Comparison of ENCODE assay signal across 12 cellular contexts in genomic region chr20:32007787-32008616, GRCh38. TPM values are rescaled to one million over a fixed set of nuclear protein-coding genes. Genes with fewer than 3 reads are reported as not detected.
DNase-seq lines count a peak whose midpoint lies in the region; ATAC-seq and TF ChIP-seq lines count a peak whose summit lies in the region.
"Had no signal": no experiment of that assay in that cellular context is flagged by ENCODE, and none has a peak within 500 bp of the region (broad histone marks: within the 10 kb centered on the region; RNA-seq: fewer than 3 reads in every experiment).

No MANE protein-coding gene starts in this region.

- TF ChIP-seq CTCF in HEK293 (tag by site-specific recombination; IDR thresholded peaks at IDR 0.05), result no peak
- no peak for TF ChIP-seq CTCF in SK-N-SH (IDR thresholded peaks at IDR 0.05)
- no peak for TF ChIP-seq CTCF in heart left ventricle (IDR thresholded peaks at IDR 0.05)
- no peak for TF ChIP-seq CTCF in type B pancreatic cell (conservative IDR thresholded peaks at IDR 0.05)
- no peak for TF ChIP-seq CTCF in mammary epithelial cell (conservative IDR thresholded peaks at IDR 0.05 in 1 of 2, IDR thresholded peaks at IDR 0.05 in 1 of 2; ENCODE audit: extremely low read depth in 1 of 2, insufficient read depth in 1 of 2, low read depth in 1 of 2, low read length in 2 of 2)

- no peaks in the 10 kb centered on the region for H3F3A ChIP-seq in SK-N-SH (replicated peaks; ENCODE audit: insufficient read depth)

- TF ChIP-seq POLR2A in heart left ventricle (IDR thresholded peaks at IDR 0.05), result peak in 1 of 2 donors; percentile 41

- peaks cover 57% of the 10 kb centered on the region for H3K27me3 Mint-ChIP-seq in type B pancreatic cell

- H3K4me2 ChIP-seq in SK-N-SH (no peak overlapping the region; the same call in 1 of the 2 replicates), mammary epithelial cell (ENCODE audit: insufficient read depth, low read depth, low read length) (no peak overlapping the region)

- no TSS peak for BruUV-seq in mammary epithelial cell (replicated peaks; lab: Mats Ljungman, UMichigan)

- no peak for TF ChIP-seq EP300 in SK-N-SH (IDR thresholded peaks at IDR 0.05; ENCODE audit: borderline replicate concordance in 1 of 2, low read depth in 1 of 2, low read length in 1 of 2)

- WGBS in SK-N-SH (ENCODE audit: low lambda C conversion rate), result 65% methylated on average over 10 of the region's 10 CpGs
- WGBS in heart left ventricle, 4 donors, result 23 to 39% (median 33%) methylated on average over 9 to 10 of the region's 10 CpGs
- WGBS in mammary epithelial cell (ENCODE audit: low coverage, missing lambda C conversion rate), result 67% methylated on average over 10 of the region's 10 CpGs

- no peak overlapping the region for H3K4me3 ChIP-seq in HEK293 (ENCODE audit: low read depth, low read length)
- no peak overlapping the region for H3K4me3 ChIP-seq in SK-N-SH (ENCODE audit: low read depth in 2 of 2, low read length in 1 of 2)
- peak overlapping the region in 4 of 12 donors; percentile 2 to 20 (median 10) for H3K4me3 ChIP-seq in heart left ventricle
- H3K4me3 ChIP-seq in mammary epithelial cell (replicated peaks in 1 of 3; ENCODE audit: insufficient read depth in 1 of 3, low read depth in 2 of 3, low read length in 3 of 3), result no peak overlapping the region

- CTCF ChIA-PET in HEK293 (lab: Yijun Ruan, JAX) (interaction anchor here (0.7 to 1.6 kb wide), 4 partner anchors 10 to 445 kb away, joined by 3 to 8 read pairs (median 4); no protein-coding TSS in a partner anchor), SK-N-SH (lab: Yijun Ruan, JAX) (interaction anchor here (1.1 to 1.7 kb wide), 5 partner anchors 12 to 174 kb away, joined by 3 to 7 read pairs (median 4); no protein-coding TSS in a partner anchor), mammary epithelial cell (lab: Charles Lee; ENCODE audit: low non-redundant PET) (no interaction called here)

- no peak overlapping the region for H3K27ac Mint-ChIP-seq in type B pancreatic cell
- H3K27ac Mint-ChIP-seq: activated T-helper 2 cell treated with anti-CD3 and anti-CD28 coated beads, Interferon-gamma antibody, Interleukin-2, Interleukin-4, amounts not matched to agents 10 μg/mL and 5 μg/mL and 100 μg/mL, durations not matched to agents 14 hours and 24 hours and 36 hours; nephron progenitor cell had no signal

- H3K9me3 ChIP-seq in HEK293 (ENCODE audit: control insufficient read depth, insufficient read depth, low read depth, low read length) (no peaks in the 10 kb centered on the region), SK-N-SH (no peaks in the 10 kb centered on the region), heart left ventricle (no peaks in the 10 kb centered on the region), mammary epithelial cell (replicated peaks; ENCODE audit: insufficient read depth, low read length) (no peaks in the 10 kb centered on the region)

- intact Hi-C loops in heart left ventricle (cut with DNase I), result no loop called here
- intact Hi-C loops in mammary epithelial cell (cut with micrococcal nuclease), result no loop called here

- POLR2A ChIA-PET in HEK293 (lab: Yijun Ruan, JAX) (no interaction called here), SK-N-SH (lab: Yijun Ruan, JAX) (interaction anchor here (0.7 kb wide), 1 partner anchor 10 kb away, joined by 3 read pairs; no protein-coding TSS in a partner anchor)

- H3K9ac ChIP-seq in SK-N-SH (no peak overlapping the region), mammary epithelial cell (ENCODE audit: insufficient read depth, low read length) (no peak overlapping the region)

- in situ Hi-C loops in mammary epithelial cell (cut with MboI; ENCODE audit: low sequenced_read_pairs in 2 of 2), result no loop called here

- DNase-seq in SK-N-SH, result no peak
- peak; percentile 77 to 88 (median 80) for DNase-seq in heart left ventricle
- peak; percentile 51 for DNase-seq in pulmonary artery endothelial cell (ENCODE audit: low read depth, low spot score)
- no peak for DNase-seq in type B pancreatic cell (ENCODE audit: extremely low spot score, unreplicated experiment)
- no peak for DNase-seq in NCI-H526 treated with DMSO at 0.1 percent for 48 hours (lab: John Stamatoyannopoulos, UW)
- DNase-seq in SIG-M5 (lab: John Stamatoyannopoulos, UW), result no peak
- DNase-seq in mammary epithelial cell, result no peak
- DNase-seq: NCI-H774; nephron progenitor cell; stimulated activated CD4-positive, alpha-beta T cell treated with anti-CD3 and anti-CD28 coated beads, Interleukin-4, amount 100 ng/mL, for 24 hours had no signal

- no peak overlapping the region for H3K4me3 Mint-ChIP-seq in type B pancreatic cell
- H3K4me3 Mint-ChIP-seq: nephron progenitor cell had no signal

- ATAC-seq in heart left ventricle, result peak; percentile 71 to 94 (median 86)

- peaks cover 8% of the 10 kb centered on the region for H3K4me1 ChIP-seq in HEK293 (ENCODE audit: control insufficient read depth, insufficient read depth, low read length)
- peaks cover 0 to 9% of the 10 kb centered on the region in 2 experiments; a peak in 1 of 4 replicates for H3K4me1 ChIP-seq in SK-N-SH (ENCODE audit: control insufficient read depth in 1 of 2, insufficient read depth in 2 of 2, low read depth in 1 of 2, low read length in 1 of 2)
- peaks cover 7 to 59% (median 27%) of the 10 kb centered on the region in 12 donors for H3K4me1 ChIP-seq in heart left ventricle
- H3K4me1 ChIP-seq in mammary epithelial cell (ENCODE audit: insufficient read depth, low read length), result no peaks in the 10 kb centered on the region

- H3K36me3 ChIP-seq in HEK293 (ENCODE audit: control insufficient read depth in 2 of 2, insufficient read depth in 1 of 2, low read length in 2 of 2) (no peaks in the 10 kb centered on the region), SK-N-SH (replicated peaks in 1 of 2; ENCODE audit: control insufficient read depth in 1 of 2, insufficient read depth in 2 of 2, low read length in 1 of 2) (no peaks in the 10 kb centered on the region), heart left ventricle (no peaks in the 10 kb centered on the region), mammary epithelial cell (ENCODE audit: insufficient read depth, low read length) (no peaks in the 10 kb centered on the region)

- no peaks in the 10 kb centered on the region for H3K9me2 ChIP-seq in SK-N-SH

- H3K27ac ChIP-seq in HEK293 (ENCODE audit: extremely low read depth, low read depth, low read length), result no peak overlapping the region; the same call in 1 of the 2 replicates
- no peak overlapping the region for H3K27ac ChIP-seq in SK-N-SH (ENCODE audit: low read depth in 2 of 2, low read length in 1 of 2)
- H3K27ac ChIP-seq in heart left ventricle, result peak overlapping the region; percentile 55 to 97 (median 77)
- H3K27ac ChIP-seq in mammary epithelial cell (ENCODE audit: insufficient read depth, low read depth, low read length), result no peak overlapping the region

- no peaks in the 10 kb centered on the region for H3K9me3 Mint-ChIP-seq in type B pancreatic cell
- H3K9me3 Mint-ChIP-seq: activated T-helper 2 cell treated with anti-CD3 and anti-CD28 coated beads, Interferon-gamma antibody, Interleukin-2, Interleukin-4, amounts not matched to agents 10 μg/mL and 5 μg/mL and 100 μg/mL, durations not matched to agents 14 hours and 24 hours and 36 hours; nephron progenitor cell had no signal

- no peaks in the 10 kb centered on the region for H3K4me1 Mint-ChIP-seq in type B pancreatic cell (ENCODE audit: unreplicated experiment)

- no peaks in the 10 kb centered on the region for H3K36me3 Mint-ChIP-seq in type B pancreatic cell

- no peak for TF ChIP-seq RAD21 in SK-N-SH (IDR thresholded peaks at IDR 0.05; ENCODE audit: low read length)

- dilution Hi-C loops in mammary epithelial cell (cut with HindIII; ENCODE audit: low sequenced_read_pairs), result no loop called here

- H2AFZ ChIP-seq in SK-N-SH (ENCODE audit: low read depth) (peak overlapping the region; percentile 63; the same call in 1 of the 2 replicates), mammary epithelial cell (ENCODE audit: low read depth, low read length) (no peak overlapping the region)

- H3K79me2 ChIP-seq in SK-N-SH (ENCODE audit: insufficient read depth) (no peaks in the 10 kb centered on the region), mammary epithelial cell (ENCODE audit: insufficient read depth, low read length) (no peaks in the 10 kb centered on the region)

- H4K20me1 ChIP-seq in SK-N-SH (ENCODE audit: insufficient read depth) (no peaks in the 10 kb centered on the region), mammary epithelial cell (ENCODE audit: insufficient read depth, low read length) (no peaks in the 10 kb centered on the region)

- no peaks in the 10 kb centered on the region; the same call in 1 of the 2 replicates for H3K27me3 ChIP-seq in SK-N-SH (ENCODE audit: insufficient read depth)
- H3K27me3 ChIP-seq in heart left ventricle, result no peaks in the 10 kb centered on the region
- peaks cover 3% of the 10 kb centered on the region for H3K27me3 ChIP-seq in mammary epithelial cell (ENCODE audit: insufficient read depth, low read length)

RNA-seq across cellular contexts. Expression of gene CCM2L, which starts 2.2 kb away (rescaled TPM):
- polyA plus RNA-seq in SK-N-SH (2012; rRNA removed), result not detected in 2 replicates
- 0.01 TPM in 2 replicates for polyA plus RNA-seq in SK-N-SH (2012; cell fraction: cytosol; rRNA removed)
- not detected in 2 replicates for polyA plus RNA-seq in SK-N-SH (2012; cell fraction: nucleus; rRNA removed)
- 10 to 100 TPM in 3 of 9 donors, 1 to 10 TPM in 6; 3.4 to 14.8 (median 8.7) TPM for total RNA-seq in heart left ventricle
- 10 to 100 TPM; 11.4 to 12.5 TPM for polyA plus RNA-seq in heart left ventricle
- 6.4 and 10.3 TPM in 2 replicates for total RNA-seq in pulmonary artery endothelial cell
- 0.19 and 0.63 TPM in 2 replicates for total RNA-seq in type B pancreatic cell (ENCODE audit: low replicate concordance)
- total RNA-seq in mammary epithelial cell, result not detected
- polyA plus RNA-seq in mammary epithelial cell, result not detected
- polyA minus RNA-seq in mammary epithelial cell, result not detected
- total RNA-seq: activated T-helper 2 cell treated with anti-CD3 and anti-CD28 coated beads, Interferon-gamma antibody, Interleukin-2, Interleukin-4, amounts not matched to agents 10 μg/mL and 5 μg/mL and 100 μg/mL, durations not matched to agents 14 hours and 24 hours and 36 hours had no signal

RNA-seq across cellular contexts. Expression of gene XKR7, which starts 40.1 kb away (rescaled TPM):
- polyA plus RNA-seq in SK-N-SH (2012; rRNA removed) (0.02 and 0.10 TPM in 2 replicates), heart left ventricle (not detected), mammary epithelial cell (not detected)
- 0.04 and 0.14 TPM in 2 replicates for polyA plus RNA-seq in SK-N-SH (2012; cell fraction: cytosol; rRNA removed)
- polyA plus RNA-seq in SK-N-SH (2012; cell fraction: nucleus; rRNA removed), result 0.18 and 0.22 TPM in 2 replicates
- total RNA-seq in heart left ventricle (not detected), pulmonary artery endothelial cell (not detected in 2 replicates), type B pancreatic cell (ENCODE audit: low replicate concordance) (4.2 and 4.9 TPM in 2 replicates), mammary epithelial cell (not detected)
- polyA minus RNA-seq in mammary epithelial cell, result not detected
- total RNA-seq: activated T-helper 2 cell treated with anti-CD3 and anti-CD28 coated beads, Interferon-gamma antibody, Interleukin-2, Interleukin-4, amounts not matched to agents 10 μg/mL and 5 μg/mL and 100 μg/mL, durations not matched to agents 14 hours and 24 hours and 36 hours had no signal

RNA-seq across cellular contexts. Expression of gene HCK, which starts 44.0 kb away (rescaled TPM):
- polyA plus RNA-seq in SK-N-SH (2012; rRNA removed) (not detected in 2 replicates), heart left ventricle (1 to 10 TPM; 1.4 to 3.7 TPM), mammary epithelial cell (not detected)
- polyA plus RNA-seq in SK-N-SH (2012; cell fraction: cytosol; rRNA removed), result not detected in 2 replicates
- polyA plus RNA-seq in SK-N-SH (2012; cell fraction: nucleus; rRNA removed), result not detected in 2 replicates
- total RNA-seq in heart left ventricle (10 to 100 TPM in 2 of 9 donors, 1 to 10 TPM in 7; 2.0 to 52.0 (median 4.5) TPM), pulmonary artery endothelial cell (not detected in 2 replicates), type B pancreatic cell (ENCODE audit: low replicate concordance) (not detected in 2 replicates), mammary epithelial cell (not detected)
- not detected for polyA minus RNA-seq in mammary epithelial cell
- total RNA-seq: activated T-helper 2 cell treated with anti-CD3 and anti-CD28 coated beads, Interferon-gamma antibody, Interleukin-2, Interleukin-4, amounts not matched to agents 10 μg/mL and 5 μg/mL and 100 μg/mL, durations not matched to agents 14 hours and 24 hours and 36 hours had no signal

RNA-seq across cellular contexts. Expression of gene PDRG1, which starts 56.2 kb away (rescaled TPM):
- polyA plus RNA-seq in SK-N-SH (2012; rRNA removed) (18.9 and 19.7 TPM in 2 replicates), heart left ventricle (10 to 100 TPM in 1 of 2 donors, 1 to 10 TPM in 1; 8.8 to 15.2 TPM), mammary epithelial cell (17.2 TPM)
- polyA plus RNA-seq in SK-N-SH (2012; cell fraction: cytosol; rRNA removed), result 19.6 and 20.8 TPM in 2 replicates
- polyA plus RNA-seq in SK-N-SH (2012; cell fraction: nucleus; rRNA removed), result 10.8 and 13.0 TPM in 2 replicates
- total RNA-seq in heart left ventricle (10 to 100 TPM in 1 of 9 donors, 1 to 10 TPM in 8; 5.2 to 10.7 (median 7.3) TPM), pulmonary artery endothelial cell (5.7 and 6.2 TPM in 2 replicates), type B pancreatic cell (ENCODE audit: low replicate concordance) (24.3 and 24.7 TPM in 2 replicates), mammary epithelial cell (10 to 100 TPM in 1 of 2 donors, 1 to 10 TPM in 1; 5.0 to 15.6 TPM)
- 2.3 TPM for polyA minus RNA-seq in mammary epithelial cell

Comparison
In these comparisons a context has a peak if more than half of its experiments do, and no peak if none do; other contexts are left out.
1. H3K27ac ChIP-seq: peak in heart left ventricle (12 of 12); none in HEK293 (single experiment), SK-N-SH (0 of 2) and mammary epithelial cell (single experiment).
2. DNase-seq: peak in heart left ventricle (5 of 5) and pulmonary artery endothelial cell (single experiment); none in SK-N-SH (single experiment), type B pancreatic cell (single experiment), NCI-H526 treated with DMSO at 0.1 percent for 48 hours (single experiment), SIG-M5 (single experiment) and mammary epithelial cell (single experiment).